Comparison of ENCODE assay signal across 15 cellular contexts in genomic region chr3:12253944-12254343, GRCh38. TPM values are rescaled to one million over a fixed set of nuclear protein-coding genes. Genes with fewer than 3 reads are reported as not detected.
"Had no signal": no experiment of that assay in that cellular context is flagged by ENCODE, and none has a peak within 500 bp of the region (broad histone marks: within the 10 kb centered on the region; RNA-seq: fewer than 3 reads in every experiment).

No MANE protein-coding gene starts in this region.

- H3K36me3 Mint-ChIP-seq: activated CD4-positive, alpha-beta memory T cell treated with anti-CD3 and anti-CD28 coated beads for 36 hours; memory B cell had no signal

- H3K27me3 ChIP-seq: cardiac muscle cell, gastrocnemius medialis, heart right ventricle, left lung, ovary, suprapubic skin had no signal

- H3K27ac ChIP-seq: cardiac muscle cell, gastrocnemius medialis, heart right ventricle, ovary, suprapubic skin had no signal

- H3K9me3 ChIP-seq: gastrocnemius medialis, ovary, suprapubic skin had no signal

- H3K27ac Mint-ChIP-seq: activated CD4-positive, alpha-beta memory T cell treated with anti-CD3 and anti-CD28 coated beads for 36 hours; memory B cell had no signal

- H3K4me3 Mint-ChIP-seq: activated CD4-positive, alpha-beta memory T cell treated with anti-CD3 and anti-CD28 coated beads for 36 hours; memory B cell; neural crest cell had no signal

- H3K4me1 ChIP-seq: gastrocnemius medialis, suprapubic skin had no signal

- ATAC-seq: gastrocnemius medialis; heart right ventricle; left lung; stimulated activated naive CD8-positive, alpha-beta T cell treated with anti-CD3 and anti-CD28 coated beads, Interleukin-15, Interleukin-2, amounts not matched to agents 100 U/mL and 50 U/mL, for 24 hours had no signal

- DNase-seq: activated CD4-positive, alpha-beta memory T cell treated with anti-CD3 and anti-CD28 coated beads for 36 hours; activated naive CD4-positive, alpha-beta T cell; activated T-cell treated with anti-CD3 and anti-CD28 coated beads, Interleukin-2, amount 50 U/mL, for 48 hours; gastrocnemius medialis; heart right ventricle; left lung; ovary; stimulated activated CD4-positive, alpha-beta T cell treated with anti-CD3 and anti-CD28 coated beads, Interleukin-4, amount 100 ng/mL, for 1 hour; stimulated activated CD8-positive, alpha-beta memory T cell treated with anti-CD3 and anti-CD28 coated beads, Interleukin-4, amount 100 ng/mL, for 48 hours; stimulated activated naive CD8-positive, alpha-beta T cell treated with anti-CD3 and anti-CD28 coated beads, Interleukin-15, Interleukin-2, amounts not matched to agents 100 U/mL and 50 U/mL, for 24 hours; T-helper 9 cell had no signal

RNA-seq across cellular contexts. Expression of gene PPARG, which starts 34.9 kb away (rescaled TPM):
- total RNA-seq: neural crest cell had no signal
